ENCODE assay signal across 1 cellular context in genomic region chr4:163448541-163449203, GRCh38.
TF ChIP-seq lines count a peak whose summit lies in the region.

No MANE protein-coding gene starts in this region.

TF ChIP-seq in GM23338, 12 proteins besides CTCF, POLR2A, EP300 and RAD21 (continued from another document):
- TF ChIP-seq REST (IDR thresholded peaks at IDR 0.05; ENCODE audit: unreplicated experiment) (no peak), EZH2phosphoT487 (IDR thresholded peaks at IDR 0.05; ENCODE audit: unreplicated experiment) (no peak)
